Comparison of ENCODE assay signal across 20 cellular contexts in the genomic region with DNA sequence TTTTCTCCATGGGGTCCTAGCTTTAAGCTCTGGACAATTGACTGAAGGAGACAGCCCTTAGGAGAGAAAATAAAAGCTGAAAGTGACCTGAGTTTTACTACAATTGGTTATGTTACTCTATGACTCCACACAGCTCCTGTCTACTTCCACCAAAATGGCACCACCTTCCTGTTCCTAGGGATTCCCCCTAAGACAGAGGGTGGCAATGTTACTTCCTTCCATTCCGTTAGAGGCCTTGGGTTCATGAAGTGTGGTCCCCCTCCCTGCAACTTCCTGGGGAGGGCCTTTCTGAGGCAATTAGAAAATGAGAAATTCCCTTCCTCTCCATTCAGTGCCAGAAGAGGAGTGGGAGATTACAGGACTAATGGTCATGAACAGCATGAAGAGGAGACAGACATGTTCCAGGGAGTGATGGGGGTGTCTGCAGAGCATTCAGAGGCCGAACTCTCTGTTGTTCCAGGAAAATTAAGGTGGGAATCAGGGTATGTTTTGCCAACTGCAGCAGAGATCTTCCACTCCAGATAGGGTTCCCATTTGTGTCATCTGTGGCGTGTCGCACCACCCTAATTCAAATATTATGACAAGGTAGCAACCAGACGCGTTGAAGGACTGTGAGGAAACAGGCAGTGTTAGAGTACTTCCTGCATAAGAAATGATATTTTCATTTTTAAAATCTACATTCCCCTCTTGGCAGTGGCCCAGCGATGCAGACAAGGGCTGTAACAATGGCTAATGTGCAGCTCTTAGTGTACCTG. TPM values are rescaled to one million over a fixed set of nuclear protein-coding genes. Genes with fewer than 3 reads are reported as not detected.
"Had no signal": no experiment of that assay in that cellular context is flagged by ENCODE, and none has a peak within 500 bp of the region (broad histone marks: within the 10 kb centered on the region; RNA-seq: fewer than 3 reads in every experiment).

No MANE protein-coding gene starts in this region.

- H3K9me3 Mint-ChIP-seq: activated CD4-positive, alpha-beta T cell treated with anti-CD3 and anti-CD28 coated beads, Interleukin-2, amount 10 ng/mL, durations not matched to agents 24 days and 14 days had no signal

- ATAC-seq: activated T-cell treated with anti-CD3 and anti-CD28 coated beads, Interleukin-2, amount 50 U/mL, for 72 hours; heart left ventricle had no signal

- H3K27me3 ChIP-seq: right atrium auricular region, thyroid gland had no signal

- H3K4me3 ChIP-seq: heart left ventricle, left ventricle myocardium inferior, prostate gland, right atrium auricular region, thyroid gland had no signal

- DNase-seq: activated CD4-positive, alpha-beta T cell treated with anti-CD3 and anti-CD28 coated beads, Interleukin-2, amount 10 ng/mL, durations not matched to agents 24 days and 14 days; activated gamma-delta T cell; activated T-cell treated with anti-CD3 and anti-CD28 coated beads, Interleukin-2, amount 50 U/mL, for 72 hours; amygdala; erythroblast; heart left ventricle; kidney glomerular epithelial cell; left ventricle myocardium inferior; mammary epithelial cell; midbrain; stimulated activated CD4-positive, alpha-beta T cell treated with anti-CD3 and anti-CD28 coated beads, Interleukin-12 subunit alpha, Interleukin-12 subunit beta, amount 100 ng/mL, for 4 hours; stimulated activated CD4-positive, alpha-beta T cell treated with anti-CD3 and anti-CD28 coated beads, Interleukin-1b, Interleukin-23, amount 100 ng/mL, for 48 hours; stimulated activated CD8-positive, alpha-beta memory T cell treated with anti-CD3 and anti-CD28 coated beads, Interleukin-4, amount 100 ng/mL, for 48 hours; stimulated activated naive CD4-positive, alpha-beta T cell; T-helper 2 cell; thyroid gland had no signal

- H3K4me1 ChIP-seq: prostate gland, thyroid gland had no signal

- H3K36me3 ChIP-seq: heart left ventricle, left ventricle myocardium inferior, prostate gland, right atrium auricular region, thyroid gland had no signal

- H3K27ac ChIP-seq: heart left ventricle, left ventricle myocardium inferior, prostate gland, right atrium auricular region, thyroid gland had no signal

- H3K4me3 Mint-ChIP-seq: activated CD4-positive, alpha-beta T cell treated with anti-CD3 and anti-CD28 coated beads, Interleukin-2, amount 10 ng/mL, durations not matched to agents 24 days and 14 days; activated naive CD8-positive, alpha-beta T cell; activated T-cell treated with anti-CD3 and anti-CD28 coated beads, Interleukin-2, amount 50 U/mL, for 72 hours had no signal

- H3K9me3 ChIP-seq: prostate gland, right atrium auricular region, thyroid gland had no signal

- H3K27ac Mint-ChIP-seq: activated CD4-positive, alpha-beta T cell treated with anti-CD3 and anti-CD28 coated beads, Interleukin-2, amount 10 ng/mL, durations not matched to agents 24 days and 14 days; activated naive CD8-positive, alpha-beta T cell; activated T-cell treated with anti-CD3 and anti-CD28 coated beads, Interleukin-2, amount 50 U/mL, for 72 hours had no signal

RNA-seq across cellular contexts. Expression of a gene that starts 53.2 kb away (rescaled TPM):
- total RNA-seq: activated CD4-positive, alpha-beta T cell treated with anti-CD3 and anti-CD28 coated beads, Interleukin-2, amount 10 ng/mL, durations not matched to agents 24 days and 14 days; activated CD8-positive, alpha-beta memory T cell treated with anti-CD3 and anti-CD28 coated beads for 36 hours; mammary epithelial cell; thyroid gland had no signal
